In genomic region chr18:44321868-44322590, GRCh38 we compare ENCODE assay signal across 14 cellular contexts.
DNase-seq lines count a peak whose midpoint lies in the region; TF ChIP-seq lines count a peak whose summit lies in the region.
"Had no signal": no experiment of that assay in that cellular context is flagged by ENCODE, and none has a peak within 500 bp of the region (broad histone marks: within the 10 kb centered on the region; RNA-seq: fewer than 3 reads in every experiment).

No MANE protein-coding gene starts in this region.

- H3K9me2 ChIP-seq in SK-N-SH = 0 out of 2 replicates have a peak, but pooled peaks cover under 1% of the 10 kb centered on the region

- H3K4me3 ChIP-seq in SK-N-SH (ENCODE audit: low read depth in 2 of 2, low read length in 1 of 2) = no peak overlapping the region
- H3K4me3 ChIP-seq: BLaER1 treated with 17β-estradiol and CSF1 and Interleukin-3, amounts not matched to agents 10 nM and 100 nM; GM12878; GM23248; HAP-1 had no signal

- no peak overlapping the region for H3K9ac ChIP-seq in SK-N-SH
- H3K9ac ChIP-seq: BLaER1 treated with 17β-estradiol and CSF1 and Interleukin-3, amounts not matched to agents 10 nM and 100 nM; GM23248 had no signal

- H3K27me3 ChIP-seq in SK-N-SH (ENCODE audit: insufficient read depth) = no peaks in the 10 kb centered on the region
- H3K27me3 ChIP-seq: BLaER1 treated with 17β-estradiol and CSF1 and Interleukin-3, amounts not matched to agents 10 nM and 100 nM had no signal

- DNase-seq in M059J (ENCODE audit: low read depth) = peak; percentile 11
- DNase-seq in SK-N-SH = no peak
- peak; percentile 5 for DNase-seq in left kidney (ENCODE audit: low read depth, low spot score)
- no peak for DNase-seq in nucleus accumbens (lab: John Stamatoyannopoulos, UW)
- no peak for DNase-seq in activated naive CD4-positive, alpha-beta T cell treated with Interleukin-2 at 50 U/mL for 16 hours
- DNase-seq in SKM-1 (lab: John Stamatoyannopoulos, UW; ENCODE audit: unreplicated experiment) = no peak
- DNase-seq: Calu3; CD8-positive, alpha-beta T cell; DMS79 treated with DMSO at 0.1 percent for 48 hours; EL; GM23248 had no signal

- no peaks in the 10 kb centered on the region for H3K79me2 ChIP-seq in SK-N-SH (ENCODE audit: insufficient read depth)

- TF ChIP-seq RAD21 in SK-N-SH (IDR thresholded peaks at IDR 0.05; ENCODE audit: low read length) = no peak

- H3F3A ChIP-seq in SK-N-SH (replicated peaks; ENCODE audit: insufficient read depth) = peaks cover 14% of the 10 kb centered on the region

- no peaks in the 10 kb centered on the region for H4K20me1 ChIP-seq in SK-N-SH (ENCODE audit: insufficient read depth)
- H4K20me1 ChIP-seq: BLaER1 treated with 17β-estradiol and CSF1 and Interleukin-3, amounts not matched to agents 10 nM and 100 nM had no signal

- H3K4me2 ChIP-seq in SK-N-SH = no peak overlapping the region
- H3K4me2 ChIP-seq: BLaER1 treated with 17β-estradiol and CSF1 and Interleukin-3, amounts not matched to agents 10 nM and 100 nM had no signal

- CTCF ChIA-PET in SK-N-SH (lab: Yijun Ruan, JAX) = interaction anchor here (1.1 to 2.1 kb wide), 4 partner anchors 13 to 701 kb away, joined by 3 to 8 read pairs (median 4); no protein-coding TSS in a partner anchor

- peaks cover 0 to 6% of the 10 kb centered on the region in 2 experiments; a peak in 2 of 4 replicates for H3K4me1 ChIP-seq in SK-N-SH (ENCODE audit: control insufficient read depth in 1 of 2, insufficient read depth in 2 of 2, low read depth in 1 of 2, low read length in 1 of 2)
- H3K4me1 ChIP-seq: HAP-1 had no signal

- H3K9me3 ChIP-seq in SK-N-SH = no peaks in the 10 kb centered on the region; the same call in 1 of the 2 replicates
- H3K9me3 ChIP-seq: BLaER1 treated with 17β-estradiol and CSF1 and Interleukin-3, amounts not matched to agents 10 nM and 100 nM; HAP-1 had no signal

- 35% methylated on average over 6 of the region's 7 CpGs for WGBS in SK-N-SH (ENCODE audit: low lambda C conversion rate)

- H3K27ac ChIP-seq in SK-N-SH (ENCODE audit: low read depth in 2 of 2, low read length in 1 of 2) = no peak overlapping the region
- H3K27ac ChIP-seq: BLaER1 treated with 17β-estradiol and CSF1 and Interleukin-3, amounts not matched to agents 10 nM and 100 nM; GM23248 had no signal

- H2AFZ ChIP-seq in SK-N-SH (ENCODE audit: low read depth) = no peak overlapping the region
- H2AFZ ChIP-seq: GM23248 had no signal

- peak in 1 of 2 experiments; percentile 36; a peak in 1 of 4 replicates for TF ChIP-seq EP300 in SK-N-SH (IDR thresholded peaks at IDR 0.05; ENCODE audit: borderline replicate concordance in 1 of 2, low read depth in 1 of 2, low read length in 1 of 2)

- no peaks in the 10 kb centered on the region for H3K36me3 ChIP-seq in SK-N-SH (replicated peaks in 1 of 2; ENCODE audit: control insufficient read depth in 1 of 2, insufficient read depth in 2 of 2, low read length in 1 of 2)
- H3K36me3 ChIP-seq: BLaER1 treated with 17β-estradiol and CSF1 and Interleukin-3, amounts not matched to agents 10 nM and 100 nM; HAP-1 had no signal

- no peak for TF ChIP-seq CTCF in SK-N-SH (IDR thresholded peaks at IDR 0.05)

- POLR2A ChIA-PET in SK-N-SH (lab: Yijun Ruan, JAX) = no interaction called here

TF ChIP-seq in SK-N-SH, 30 proteins besides CTCF, POLR2A, EP300 and RAD21:
- TF ChIP-seq NFIC (IDR thresholded peaks at IDR 0.05; ENCODE audit: borderline replicate concordance) (no peak), PBX3 (IDR thresholded peaks at IDR 0.05) (peak; percentile 60), CHD2 (IDR thresholded peaks at IDR 0.05; ENCODE audit: low read length, partially characterized antibody) (no peak), USF2 (IDR thresholded peaks at IDR 0.05; ENCODE audit: borderline replicate concordance, low read depth, low read length) (no peak), TCF12 (IDR thresholded peaks at IDR 0.05) (peak; percentile 70; the same call in 1 of the 2 replicates), GABPA (IDR thresholded peaks at IDR 0.05; ENCODE audit: low read depth) (no peak), RFX5 (IDR thresholded peaks at IDR 0.05; ENCODE audit: low read length) (no peak), SMC3 (IDR thresholded peaks at IDR 0.05; ENCODE audit: low read depth, low read length) (no peak), POLR2AphosphoS5 (IDR thresholded peaks at IDR 0.05; ENCODE audit: low read depth, low read length) (peak; percentile 63), MEF2A (IDR thresholded peaks at IDR 0.05; ENCODE audit: borderline replicate concordance, low read depth) (no peak), FOXM1 (IDR thresholded peaks at IDR 0.05; ENCODE audit: low read depth) (0 out of 2 replicates have a peak, but pooled peaks have one; percentile 31), JUND (IDR thresholded peaks at IDR 0.05) (no peak), ELF1 (IDR thresholded peaks at IDR 0.05) (no peak), REST (IDR thresholded peaks at IDR 0.05; ENCODE audit: low read depth, low read length) (no peak), MXI1 (IDR thresholded peaks at IDR 0.05; ENCODE audit: low read depth, low read length) (no peak)

Comparison
In these comparisons a context has a peak if more than half of its experiments do, and no peak if none do; other contexts are left out.
1. DNase-seq: peak in M059J (single experiment) and left kidney (single experiment); none in SK-N-SH (single experiment), nucleus accumbens (0 of 56), activated naive CD4-positive, alpha-beta T cell treated with Interleukin-2 at 50 U/mL for 16 hours (single experiment) and SKM-1 (single experiment).